21 cellular contexts compared by ENCODE assay signal in the genomic region with DNA sequence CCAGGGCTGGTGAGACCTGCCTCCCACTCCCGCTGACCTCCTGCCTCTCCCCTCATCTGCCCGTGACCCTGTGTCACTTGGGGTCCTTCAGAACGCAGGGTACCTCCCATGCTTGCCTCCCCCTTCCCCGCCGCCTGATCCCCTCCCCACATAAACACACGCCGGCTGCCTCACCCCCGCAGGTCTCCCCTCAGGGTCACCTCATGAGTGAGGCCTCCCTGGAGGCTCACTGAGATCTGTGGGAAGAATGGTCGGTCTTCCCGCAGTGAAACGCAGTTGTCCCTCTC. TPM values are rescaled to one million over a fixed set of nuclear protein-coding genes. Genes with fewer than 3 reads are reported as not detected.
"Had no signal": no experiment of that assay in that cellular context is flagged by ENCODE, and none has a peak within 500 bp of the region (broad histone marks: within the 10 kb centered on the region; RNA-seq: fewer than 3 reads in every experiment).

No MANE protein-coding gene starts in this region.

- ATAC-seq: gastrocnemius medialis; left colon; stimulated activated naive B cell treated with anti-CD40 and anti-IgM and Interleukin-4, amounts not matched to agents 10 μg/mL and 1 μg/mL and 100 μg/mL, for 72 hours had no signal

- H3K36me3 Mint-ChIP-seq: activated CD4-positive, alpha-beta memory T cell treated with anti-CD3 and anti-CD28 coated beads for 36 hours; activated naive CD8-positive, alpha-beta T cell treated with anti-CD3 and anti-CD28 coated beads, Interleukin-2, amount 10 ng/mL, durations not matched to agents 7 days and 5 days; naive B cell had no signal

- H3K4me3 Mint-ChIP-seq: activated CD4-positive, alpha-beta memory T cell treated with anti-CD3 and anti-CD28 coated beads for 36 hours; activated naive CD4-positive, alpha-beta T cell treated with anti-CD3 and anti-CD28 coated beads for 36 hours; activated naive CD8-positive, alpha-beta T cell treated with anti-CD3 and anti-CD28 coated beads, Interleukin-2, amount 10 ng/mL, durations not matched to agents 7 days and 5 days; naive B cell; stimulated activated naive B cell treated with anti-CD40 and anti-IgM and Interleukin-4, amounts not matched to agents 10 μg/mL and 1 μg/mL and 100 μg/mL, for 72 hours; T-helper 1 cell treated with Interleukin-12 subunit alpha and Interleukin-12 subunit beta and Interleukin-4 antibody, amounts not matched to agents 30 μg/mL and 1 μg/mL, for 36 hours had no signal

- H3K4me2 ChIP-seq: smooth muscle cell had no signal

- H3K4me3 ChIP-seq: esophagus squamous epithelium, gastrocnemius medialis, lower lobe of right lung, ovary, prostate gland, smooth muscle cell, thoracic aorta, upper lobe of left lung had no signal

- H3K27me3 ChIP-seq: esophagus squamous epithelium, gastrocnemius medialis, neutrophil, ovary, upper lobe of left lung had no signal

- H3K36me3 ChIP-seq: esophagus squamous epithelium, gastrocnemius medialis, lower lobe of right lung, neutrophil, ovary, prostate gland, thoracic aorta had no signal

- H3K27ac ChIP-seq: esophagus squamous epithelium, gastrocnemius medialis, lower lobe of right lung, neutrophil, ovary, prostate gland, thoracic aorta, upper lobe of left lung had no signal

- H3K27ac Mint-ChIP-seq: activated CD4-positive, alpha-beta memory T cell treated with anti-CD3 and anti-CD28 coated beads for 36 hours; activated naive CD4-positive, alpha-beta T cell treated with anti-CD3 and anti-CD28 coated beads for 36 hours; activated naive CD8-positive, alpha-beta T cell treated with anti-CD3 and anti-CD28 coated beads, Interleukin-2, amount 10 ng/mL, durations not matched to agents 7 days and 5 days; naive B cell; stimulated activated naive B cell treated with anti-CD40 and anti-IgM and Interleukin-4, amounts not matched to agents 10 μg/mL and 1 μg/mL and 100 μg/mL, for 72 hours; T-helper 1 cell treated with Interleukin-12 subunit alpha and Interleukin-12 subunit beta and Interleukin-4 antibody, amounts not matched to agents 30 μg/mL and 1 μg/mL, for 36 hours had no signal

- H3K9me3 ChIP-seq: esophagus squamous epithelium, gastrocnemius medialis, lower lobe of right lung, neutrophil, ovary, prostate gland, thoracic aorta, upper lobe of left lung had no signal

- H3K4me1 Mint-ChIP-seq: activated naive CD8-positive, alpha-beta T cell treated with anti-CD3 and anti-CD28 coated beads, Interleukin-2, amount 10 ng/mL, durations not matched to agents 7 days and 5 days had no signal

- H3K4me1 ChIP-seq: gastrocnemius medialis, lower lobe of right lung, prostate gland, upper lobe of left lung had no signal

- DNase-seq: activated CD4-positive, alpha-beta memory T cell treated with anti-CD3 and anti-CD28 coated beads for 36 hours; activated CD4-positive, alpha-beta T cell treated with anti-CD3 and anti-CD28 coated beads for 48 hours; activated CD4-positive, CD25-positive, alpha-beta regulatory T cell; activated effector memory CD4-positive, alpha-beta T cell treated with Interleukin-2 at 50 U/mL for 16 hours; activated naive CD4-positive, alpha-beta T cell treated with anti-CD3 and anti-CD28 coated beads for 36 hours; activated naive CD8-positive, alpha-beta T cell treated with anti-CD3 and anti-CD28 coated beads, Interleukin-2, amount 10 ng/mL, durations not matched to agents 7 days and 5 days; activated T-cell treated with anti-CD3 and anti-CD28 coated beads, Interleukin-2, amount 50 U/mL, for 48 hours; esophagus squamous epithelium; gastrocnemius medialis; left colon; lower lobe of right lung; naive B cell; ovary; stimulated activated CD4-positive, alpha-beta T cell treated with anti-CD3 and anti-CD28 coated beads, Interleukin-15, amount 100 ng/mL, for 24 hours; stimulated activated naive B cell treated with anti-CD40 and anti-IgM and Interleukin-4, amounts not matched to agents 10 μg/mL and 1 μg/mL and 100 μg/mL, for 72 hours had no signal

- H3K9me3 Mint-ChIP-seq: activated CD4-positive, alpha-beta memory T cell treated with anti-CD3 and anti-CD28 coated beads for 36 hours; activated naive CD4-positive, alpha-beta T cell treated with anti-CD3 and anti-CD28 coated beads for 36 hours; activated naive CD8-positive, alpha-beta T cell treated with anti-CD3 and anti-CD28 coated beads, Interleukin-2, amount 10 ng/mL, durations not matched to agents 7 days and 5 days; naive B cell; stimulated activated naive B cell treated with anti-CD40 and anti-IgM and Interleukin-4, amounts not matched to agents 10 μg/mL and 1 μg/mL and 100 μg/mL, for 72 hours; T-helper 1 cell treated with Interleukin-12 subunit alpha and Interleukin-12 subunit beta and Interleukin-4 antibody, amounts not matched to agents 30 μg/mL and 1 μg/mL, for 36 hours had no signal

RNA-seq across cellular contexts. Expression of gene FAM124A, which starts 37.1 kb away (rescaled TPM):
- total RNA-seq: activated naive CD4-positive, alpha-beta T cell treated with anti-CD3 and anti-CD28 coated beads for 36 hours; smooth muscle cell had no signal
